In genomic region chr14:62301911-62302310, GRCh38 we compare ENCODE assay signal across 1 cellular context.
TF ChIP-seq lines count a peak whose summit lies in the region.

No MANE protein-coding gene starts in this region.

TF ChIP-seq in SK-N-SH, 30 proteins besides CTCF, POLR2A, EP300 and RAD21 (continued from another document):
- TF ChIP-seq, protein P1, sequence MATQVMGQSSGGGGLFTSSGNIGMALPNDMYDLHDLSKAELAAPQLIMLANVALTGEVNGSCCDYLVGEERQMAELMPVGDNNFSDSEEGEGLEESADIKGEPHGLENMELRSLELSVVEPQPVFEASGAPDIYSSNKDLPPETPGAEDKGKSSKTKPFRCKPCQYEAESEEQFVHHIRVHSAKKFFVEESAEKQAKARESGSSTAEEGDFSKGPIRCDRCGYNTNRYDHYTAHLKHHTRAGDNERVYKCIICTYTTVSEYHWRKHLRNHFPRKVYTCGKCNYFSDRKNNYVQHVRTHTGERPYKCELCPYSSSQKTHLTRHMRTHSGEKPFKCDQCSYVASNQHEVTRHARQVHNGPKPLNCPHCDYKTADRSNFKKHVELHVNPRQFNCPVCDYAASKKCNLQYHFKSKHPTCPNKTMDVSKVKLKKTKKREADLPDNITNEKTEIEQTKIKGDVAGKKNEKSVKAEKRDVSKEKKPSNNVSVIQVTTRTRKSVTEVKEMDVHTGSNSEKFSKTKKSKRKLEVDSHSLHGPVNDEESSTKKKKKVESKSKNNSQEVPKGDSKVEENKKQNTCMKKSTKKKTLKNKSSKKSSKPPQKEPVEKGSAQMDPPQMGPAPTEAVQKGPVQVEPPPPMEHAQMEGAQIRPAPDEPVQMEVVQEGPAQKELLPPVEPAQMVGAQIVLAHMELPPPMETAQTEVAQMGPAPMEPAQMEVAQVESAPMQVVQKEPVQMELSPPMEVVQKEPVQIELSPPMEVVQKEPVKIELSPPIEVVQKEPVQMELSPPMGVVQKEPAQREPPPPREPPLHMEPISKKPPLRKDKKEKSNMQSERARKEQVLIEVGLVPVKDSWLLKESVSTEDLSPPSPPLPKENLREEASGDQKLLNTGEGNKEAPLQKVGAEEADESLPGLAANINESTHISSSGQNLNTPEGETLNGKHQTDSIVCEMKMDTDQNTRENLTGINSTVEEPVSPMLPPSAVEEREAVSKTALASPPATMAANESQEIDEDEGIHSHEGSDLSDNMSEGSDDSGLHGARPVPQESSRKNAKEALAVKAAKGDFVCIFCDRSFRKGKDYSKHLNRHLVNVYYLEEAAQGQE (IDR thresholded peaks at IDR 0.05; ENCODE audit: low read depth, low read length) = no peak
- TF ChIP-seq MEF2A (IDR thresholded peaks at IDR 0.05; ENCODE audit: borderline replicate concordance, low read depth) = no peak
